1 cellular context compared by ENCODE assay signal in the genomic region with DNA sequence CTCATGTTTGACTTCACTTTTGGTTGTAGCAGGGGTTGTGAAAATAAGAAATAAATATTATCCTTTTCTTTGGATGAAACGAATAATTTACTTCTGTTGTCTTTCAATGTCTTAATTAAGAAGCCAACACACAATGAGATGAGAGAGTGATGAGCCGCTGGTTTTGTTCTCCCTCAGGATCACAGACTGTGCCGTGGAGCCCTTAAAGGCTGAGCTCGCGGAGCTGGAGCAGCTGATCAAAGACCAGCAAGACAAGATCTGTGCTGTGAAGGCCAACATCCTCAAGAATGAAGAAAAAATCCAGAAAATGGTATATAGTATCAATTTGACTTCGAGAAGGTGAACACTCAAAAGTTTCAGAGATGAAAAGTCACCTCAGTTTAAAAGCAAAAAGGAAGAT.
TF ChIP-seq lines count a peak whose summit lies in the region.

No MANE protein-coding gene starts in this region.

TF ChIP-seq in K562, 482 proteins besides CTCF, POLR2A, EP300 and RAD21 (continued from another document):
- no peak for TF ChIP-seq ZBTB11 (CRISPR knock-in tag; IDR thresholded peaks at IDR 0.05)
- no peak for TF ChIP-seq GTF2B (IDR thresholded peaks at IDR 0.05; ENCODE audit: extremely low read depth, insufficient read length)
- TF ChIP-seq, protein P1, sequence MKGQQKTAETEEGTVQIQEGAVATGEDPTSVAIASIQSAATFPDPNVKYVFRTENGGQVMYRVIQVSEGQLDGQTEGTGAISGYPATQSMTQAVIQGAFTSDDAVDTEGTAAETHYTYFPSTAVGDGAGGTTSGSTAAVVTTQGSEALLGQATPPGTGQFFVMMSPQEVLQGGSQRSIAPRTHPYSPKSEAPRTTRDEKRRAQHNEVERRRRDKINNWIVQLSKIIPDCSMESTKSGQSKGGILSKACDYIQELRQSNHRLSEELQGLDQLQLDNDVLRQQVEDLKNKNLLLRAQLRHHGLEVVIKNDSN (CRISPR knock-in tag; IDR thresholded peaks at IDR 0.05): no peak
- no peak for TF ChIP-seq HNRNPL (IDR thresholded peaks at IDR 0.05; ENCODE audit: low read depth, low read length)
- TF ChIP-seq FOXK1 (CRISPR knock-in tag; IDR thresholded peaks at IDR 0.05; ENCODE audit: borderline replicate concordance): no peak
- no peak for TF ChIP-seq NCOA2 (IDR thresholded peaks at IDR 0.05; ENCODE audit: partially characterized antibody in 2 of 2)
- no peak for TF ChIP-seq ZNF668 (CRISPR knock-in tag; IDR thresholded peaks at IDR 0.05)
- TF ChIP-seq ZNF197 (CRISPR knock-in tag; IDR thresholded peaks at IDR 0.05; ENCODE audit: low read depth): no peak
- TF ChIP-seq RHOXF2B (CRISPR knock-in tag; conservative IDR thresholded peaks at IDR 0.05): no peak
